In genomic region chr3:51670711-51671089, GRCh38 we compare ENCODE assay signal across 7 cellular contexts. TPM values are rescaled to one million over a fixed set of nuclear protein-coding genes. Genes with fewer than 3 reads are reported as not detected.
A peak's percentile ranks its signal among the peaks of the same experiment; 100 is the strongest.
DNase-seq lines count a peak whose midpoint lies in the region; ATAC-seq and TF ChIP-seq lines count a peak whose summit lies in the region.

No MANE protein-coding gene starts in this region.

- ATAC-seq in GM19023 (IDR thresholded peaks at IDR 0.05; ENCODE audit: unreplicated experiment): peak; percentile 13
- ATAC-seq in HG03095 (IDR thresholded peaks at IDR 0.05; ENCODE audit: unreplicated experiment): peak; percentile 18

- H3K9me3 ChIP-seq in ascending aorta: no peaks in the 10 kb centered on the region
- no peaks in the 10 kb centered on the region for H3K9me3 ChIP-seq in mononuclear cell (ENCODE audit: low read depth, low read length)

- H3K27ac ChIP-seq in ascending aorta: peak overlapping the region; percentile 83 to 89

- no peak for TF ChIP-seq CTCF in ascending aorta (IDR thresholded peaks at IDR 0.05)

- H3K4me3 ChIP-seq in ascending aorta (peak overlapping the region; percentile 88 to 91), mononuclear cell (ENCODE audit: low read length) (peak overlapping the region; percentile 91)

- peaks cover 0 to 10% of the 10 kb centered on the region in 2 donors for H3K36me3 ChIP-seq in ascending aorta

- DNase-seq in ascending aorta (ENCODE audit: low spot score in 2 of 2) (no peak), 8988T (no peak), NCI-H226 (no peak), NCI-H187 (lab: John Stamatoyannopoulos, UW) (no peak)

- intact Hi-C loops in ascending aorta (cut with DNase I): loop anchor here (1.0 to 2.0 kb wide), 3 partner anchors 132 to 1104 kb away; partner anchors contain the start of genes C3orf18, MANF and RAD54L2

- peaks cover 5 to 14% of the 10 kb centered on the region in 2 donors for H3K4me1 ChIP-seq in ascending aorta
- peaks cover 63% of the 10 kb centered on the region for H3K4me1 ChIP-seq in mononuclear cell (ENCODE audit: insufficient read depth, low read length)

- H3K27me3 ChIP-seq in ascending aorta (no peaks in the 10 kb centered on the region), mononuclear cell (ENCODE audit: insufficient read depth, low read length) (no peaks in the 10 kb centered on the region)

RNA-seq across cellular contexts. Expression of gene TEX264, which starts 0.4 kb away (rescaled TPM):
- 69.1 TPM for total RNA-seq in ascending aorta
- 20.1 TPM for total RNA-seq in mononuclear cell

RNA-seq across cellular contexts. Expression of gene GRM2, which starts 36.2 kb away (rescaled TPM):
- total RNA-seq in ascending aorta (not detected), mononuclear cell (1.6 TPM)
